ENCODE assay signal across 18 cellular contexts in the genomic region with DNA sequence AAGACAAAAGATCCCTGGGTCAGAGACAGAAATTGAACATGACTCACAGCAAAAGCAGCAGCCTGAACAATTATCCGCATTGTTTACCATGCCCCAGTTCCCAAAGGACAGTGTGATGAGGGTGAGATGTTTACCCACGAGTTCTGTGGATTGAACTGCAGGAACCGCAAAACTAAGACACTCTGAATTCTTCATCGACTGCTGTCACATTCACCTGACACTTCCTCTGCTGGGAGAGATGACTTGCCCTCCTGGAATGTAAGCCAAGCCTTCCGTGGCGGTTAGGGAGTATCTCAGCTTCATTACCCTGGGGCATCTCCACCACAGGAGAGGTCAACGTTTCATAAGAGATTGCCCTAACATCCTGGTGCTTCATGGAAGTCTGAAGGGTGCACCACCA.
DNase-seq lines count a peak whose midpoint lies in the region; ATAC-seq, FAIRE-seq and TF ChIP-seq lines count a peak whose summit lies in the region.
"Had no signal": no experiment of that assay in that cellular context is flagged by ENCODE, and none has a peak within 500 bp of the region (broad histone marks: within the 10 kb centered on the region; RNA-seq: fewer than 3 reads in every experiment).

No MANE protein-coding gene starts in this region.

- H2AFZ ChIP-seq in mammary epithelial cell (ENCODE audit: low read depth, low read length) = no peak overlapping the region

- no peaks in the 10 kb centered on the region for H4K20me1 ChIP-seq in mammary epithelial cell (ENCODE audit: insufficient read depth, low read length)

- in situ Hi-C loops in ACHN (cut with HindIII; ENCODE audit: low pct_ligation_motif_present, low pct_unique_long_range_greater_than_20kb, low sequenced_read_pairs) (no loop called here), mammary epithelial cell (cut with MboI; ENCODE audit: low sequenced_read_pairs in 2 of 2) (no loop called here)

- intact Hi-C loops in mammary epithelial cell (cut with micrococcal nuclease) (loop anchor here (10.0 kb wide), 1 partner anchor 103 kb away; no protein-coding TSS in a partner anchor), Right ventricle myocardium superior (cut with DNase I) (no loop called here)

- peaks cover 12% of the 10 kb centered on the region for H3K4me1 ChIP-seq in mammary epithelial cell (ENCODE audit: insufficient read depth, low read length)

- no peaks in the 10 kb centered on the region for H3K27me3 ChIP-seq in mammary epithelial cell (ENCODE audit: insufficient read depth, low read length)

- no peaks in the 10 kb centered on the region for H3K79me2 ChIP-seq in mammary epithelial cell (ENCODE audit: insufficient read depth, low read length)

- ATAC-seq in GM18861 (IDR thresholded peaks at IDR 0.05; ENCODE audit: unreplicated experiment) (no peak), Right ventricle myocardium superior (ENCODE audit: poor library complexity) (no peak)
- ATAC-seq: stimulated activated naive CD8-positive, alpha-beta T cell treated with anti-CD3 and anti-CD28 coated beads, Interleukin-15, amount 100 ng/mL, for 72 hours; T-cell had no signal

- no peak overlapping the region for H3K9ac ChIP-seq in mammary epithelial cell (ENCODE audit: insufficient read depth, low read length)

- no peak overlapping the region for H3K4me3 ChIP-seq in mammary epithelial cell (replicated peaks in 1 of 3; ENCODE audit: insufficient read depth in 1 of 3, low read depth in 2 of 3, low read length in 3 of 3)

- H3K36me3 ChIP-seq in mammary epithelial cell (ENCODE audit: insufficient read depth, low read length) = no peaks in the 10 kb centered on the region

- H3K9me3 ChIP-seq in mammary epithelial cell (replicated peaks; ENCODE audit: insufficient read depth, low read length) = peaks cover 11% of the 10 kb centered on the region

- DNase-seq in ACHN (peak; percentile 98), NCI-H460 (ENCODE audit: extremely low read depth, low read depth) (peak; percentile 82), mammary epithelial cell (peak; percentile 99), kidney glomerular epithelial cell (lab: John Stamatoyannopoulos, UW) (peak; percentile 100), D721Med (ENCODE audit: insufficient read length, low spot score) (no peak), Right ventricle myocardium superior (no peak)
- no peak for DNase-seq in activated CD4-positive, CD25-positive, alpha-beta regulatory T cell treated with anti-CD3 and anti-CD28 coated beads, Interleukin-2, amount 50 U/mL, for 72 hours
- DNase-seq: activated CD4-positive, alpha-beta T cell treated with anti-CD3 and anti-CD28 coated beads for 1 hour; activated naive CD8-positive, alpha-beta T cell treated with anti-CD3 and anti-CD28 coated beads, Interleukin-2, amount 10 ng/mL, durations not matched to agents 7 days and 5 days; Calu3; H7; KBM-7; NCI-H2227 treated with DMSO at 0.1 percent for 48 hours; nucleus accumbens; stimulated activated naive CD8-positive, alpha-beta T cell treated with anti-CD3 and anti-CD28 coated beads, Interleukin-15, amount 100 ng/mL, for 72 hours; T-cell had no signal

- 14% methylated on average over 7 of the region's 7 CpGs for WGBS in mammary epithelial cell (ENCODE audit: low coverage, missing lambda C conversion rate)

- TF ChIP-seq CTCF in mammary epithelial cell (conservative IDR thresholded peaks at IDR 0.05 in 1 of 2, IDR thresholded peaks at IDR 0.05 in 1 of 2; ENCODE audit: extremely low read depth in 1 of 2, insufficient read depth in 1 of 2, low read depth in 1 of 2, low read length in 2 of 2) = no peak
- TF ChIP-seq CTCF in D721Med (IDR thresholded peaks at IDR 0.05; ENCODE audit: insufficient read depth, missing control alignments) = no peak

- peak overlapping the region; percentile 76 for H3K27ac ChIP-seq in mammary epithelial cell (ENCODE audit: insufficient read depth, low read depth, low read length)

- CTCF ChIA-PET in mammary epithelial cell (lab: Charles Lee; ENCODE audit: low non-redundant PET) = no interaction called here

- no peak overlapping the region for H3K4me2 ChIP-seq in mammary epithelial cell (ENCODE audit: insufficient read depth, low read depth, low read length)

- no peak for FAIRE-seq in D721Med (lab: Jason Lieb, UNC)
- FAIRE-seq: colon had no signal

- dilution Hi-C loops in mammary epithelial cell (cut with HindIII; ENCODE audit: low sequenced_read_pairs) = no loop called here

- BruUV-seq in mammary epithelial cell (replicated peaks; lab: Mats Ljungman, UMichigan) = no TSS peak

Comparison
In these comparisons a context has a peak if more than half of its experiments do, and no peak if none do; other contexts are left out.
1. DNase-seq: peak in ACHN (single experiment), NCI-H460 (single experiment), mammary epithelial cell (single experiment) and kidney glomerular epithelial cell (single experiment); none in activated CD4-positive, CD25-positive, alpha-beta regulatory T cell treated with anti-CD3 and anti-CD28 coated beads, Interleukin-2, amount 50 U/mL, for 72 hours (single experiment), D721Med (single experiment) and Right ventricle myocardium superior (single experiment).